ENCODE assay signal across 21 cellular contexts in genomic region chr10:62067560-62067959, GRCh38.
DNase-seq lines count a peak whose midpoint lies in the region; ATAC-seq, FAIRE-seq and TF ChIP-seq lines count a peak whose summit lies in the region.
"Had no signal": no experiment of that assay in that cellular context is flagged by ENCODE, and none has a peak within 500 bp of the region (broad histone marks: within the 10 kb centered on the region; RNA-seq: fewer than 3 reads in every experiment).

No MANE protein-coding gene starts in this region.

- no peak for TF ChIP-seq RAD21 in K562 (CRISPR knock-in tag; conservative IDR thresholded peaks at IDR 0.05 in 1 of 2, IDR thresholded peaks at IDR 0.05 in 1 of 2)

- peaks cover 75% of the 10 kb centered on the region for H3K36me3 Mint-ChIP-seq in T-helper 1 cell treated with Interleukin-12 subunit alpha and Interleukin-12 subunit beta and Interleukin-4 antibody, amounts not matched to agents 30 μg/mL and 1 μg/mL, for 36 hours (ENCODE audit: low read depth)
- peaks cover 100% of the 10 kb centered on the region for H3K36me3 Mint-ChIP-seq in Caco-2 (ENCODE audit: insufficient read depth, unreplicated experiment)

- no peaks in the 10 kb centered on the region for H3K9me3 ChIP-seq in Caco-2
- H3K9me3 ChIP-seq in K562 (replicated peaks; ENCODE audit: control insufficient read depth, insufficient read depth, low read depth, low read length) = no peaks in the 10 kb centered on the region
- H3K9me3 ChIP-seq in gastrocnemius medialis = no peaks in the 10 kb centered on the region
- H3K9me3 ChIP-seq: BLaER1 had no signal

- CTCF ChIA-PET in Caco-2 (lab: Charles Lee) (no interaction called here), K562 (lab: Yijun Ruan, JAX; ENCODE audit: low intra/inter-chr PET ratio) (no interaction called here)

- TF ChIP-seq CTCF in Caco-2 (IDR thresholded peaks at IDR 0.05; ENCODE audit: insufficient read depth in 1 of 2, low read depth in 1 of 2, low read length in 1 of 2, severe bottlenecking in 1 of 2, unreplicated experiment in 1 of 2) (no peak), K562 (IDR thresholded peaks at IDR 0.05 in 2 of 3, conservative IDR thresholded peaks at IDR 0.05 in 1 of 3; ENCODE audit: insufficient read depth in 2 of 3, low read depth in 1 of 3, low read length in 3 of 3) (no peak), gastrocnemius medialis (IDR thresholded peaks at IDR 0.05 in 4 of 5, conservative IDR thresholded peaks at IDR 0.05 in 1 of 5) (no peak)

- no peak overlapping the region for H3K4me3 Mint-ChIP-seq in T-helper 1 cell treated with Interleukin-12 subunit alpha and Interleukin-12 subunit beta and Interleukin-4 antibody, amounts not matched to agents 30 μg/mL and 1 μg/mL, for 36 hours
- H3K4me3 Mint-ChIP-seq in Caco-2 (ENCODE audit: unreplicated experiment) = no peak overlapping the region
- H3K4me3 Mint-ChIP-seq: activated CD4-positive, alpha-beta T cell treated with anti-CD3 and anti-CD28 coated beads, Interleukin-2, amount 10 ng/mL, durations not matched to agents 7 days and 5 days had no signal

- no peak overlapping the region for H3K4me2 ChIP-seq in K562 (ENCODE audit: insufficient read depth, low read length)
- H3K4me2 ChIP-seq: BLaER1 had no signal

- no TSS peak for BruUV-seq in Caco-2 (replicated peaks; lab: Mats Ljungman, UMichigan)
- no TSS peak for BruUV-seq in K562 (replicated peaks; lab: Mats Ljungman, UMichigan)

- intact Hi-C loops in Caco-2 (cut with micrococcal nuclease; ENCODE audit: unreplicated experiment) (no loop called here), K562 (cut with micrococcal nuclease) (no loop called here), gastrocnemius medialis (cut with DNase I; ENCODE audit: low total_unique reads) (loop anchor here (10.0 kb wide), 1 partner anchor 1163 kb away; no protein-coding TSS in a partner anchor)

- no peaks in the 10 kb centered on the region for H4K20me1 ChIP-seq in K562 (replicated peaks; ENCODE audit: control insufficient read depth, insufficient read depth, low read length)
- H4K20me1 ChIP-seq: BLaER1 had no signal

- POLR2A ChIA-PET in Caco-2 (lab: Charles Lee) (interaction anchor here (0.5 to 0.8 kb wide), 3 partner anchors 11 to 317 kb away, joined by 3 to 4 read pairs (median 3); no protein-coding TSS in a partner anchor), K562 (lab: Yijun Ruan, JAX) (no interaction called here)

- H3K79me2 ChIP-seq in K562 (ENCODE audit: control insufficient read depth, insufficient read depth, low read length) = no peaks in the 10 kb centered on the region

- no peak for FAIRE-seq in K562 (lab: Jason Lieb, UNC)
- FAIRE-seq: H1 had no signal

- DNase-seq in T-helper 1 cell (no peak), Caco-2 (no peak), K562 (ENCODE audit: extremely low read depth in 1 of 4, low spot score in 3 of 4) (no peak), gastrocnemius medialis (no peak), NCI-H1930 (lab: John Stamatoyannopoulos, UW) (no peak)
- DNase-seq: activated CD4-positive, alpha-beta T cell treated with anti-CD3 and anti-CD28 coated beads, Interleukin-2, amount 10 ng/mL, durations not matched to agents 7 days and 5 days; activated T-cell treated with anti-CD3 and anti-CD28 coated beads, Interleukin-2, amount 50 U/mL, for 1 hour; amygdala; central memory CD4-positive, alpha-beta T cell; effector CD4-positive, alpha-beta T cell; left cardiac atrium; NCI-H526 treated with DMSO at 0.1 percent for 48 hours; nucleus accumbens; retina; stimulated activated CD4-positive, alpha-beta T cell treated with anti-CD3 and anti-CD28 coated beads, Interleukin-15, amount 100 ng/mL, for 24 hours had no signal

- H3K27ac ChIP-seq in K562 (ENCODE audit: extremely low read depth, low read depth, low read length) (no peak overlapping the region), gastrocnemius medialis (peak overlapping the region; percentile 95 to 99 (median 96))
- H3K27ac ChIP-seq: 22Rv1, BLaER1 had no signal

- no peak for TF ChIP-seq EP300 in K562 (IDR thresholded peaks at IDR 0.05; ENCODE audit: low read length)

- H3K27ac Mint-ChIP-seq in T-helper 1 cell treated with Interleukin-12 subunit alpha and Interleukin-12 subunit beta and Interleukin-4 antibody, amounts not matched to agents 30 μg/mL and 1 μg/mL, for 36 hours = peak overlapping the region; percentile 28
- peak overlapping the region; percentile 56 for H3K27ac Mint-ChIP-seq in Caco-2 (ENCODE audit: unreplicated experiment)
- H3K27ac Mint-ChIP-seq: activated CD4-positive, alpha-beta T cell treated with anti-CD3 and anti-CD28 coated beads, Interleukin-2, amount 10 ng/mL, durations not matched to agents 7 days and 5 days had no signal

- peaks cover 67% of the 10 kb centered on the region for H3K4me1 Mint-ChIP-seq in T-helper 1 cell treated with Interleukin-12 subunit alpha and Interleukin-12 subunit beta and Interleukin-4 antibody, amounts not matched to agents 30 μg/mL and 1 μg/mL, for 36 hours (ENCODE audit: low read depth)
- peaks cover 24% of the 10 kb centered on the region for H3K4me1 Mint-ChIP-seq in Caco-2 (ENCODE audit: low read depth, unreplicated experiment)

- H3K9me1 ChIP-seq in K562 (ENCODE audit: control insufficient read depth, insufficient read depth, low read length) = no peaks in the 10 kb centered on the region

- H3K9ac ChIP-seq in K562 (ENCODE audit: insufficient read depth in 1 of 2, low read depth in 2 of 2, low read length in 2 of 2) = no peak overlapping the region
- H3K9ac ChIP-seq: BLaER1 had no signal

- no peaks in the 10 kb centered on the region for H3K9me3 Mint-ChIP-seq in T-helper 1 cell treated with Interleukin-12 subunit alpha and Interleukin-12 subunit beta and Interleukin-4 antibody, amounts not matched to agents 30 μg/mL and 1 μg/mL, for 36 hours
- H3K9me3 Mint-ChIP-seq in Caco-2 (ENCODE audit: unreplicated experiment) = no peaks in the 10 kb centered on the region

- 10% methylated on average over 1 of the region's 1 CpG for WGBS in K562 (ENCODE audit: insufficient coverage, low coverage, missing lambda C conversion rate)

- H3K4me3 ChIP-seq in Caco-2 (ENCODE audit: low read depth, low read length) (no peak overlapping the region), K562 (no peak overlapping the region), gastrocnemius medialis (peak overlapping the region in 3 of 4 donors; percentile 14 to 40 (median 33))
- H3K4me3 ChIP-seq: BLaER1 had no signal

- H3K4me1 ChIP-seq in Caco-2 = no peaks in the 10 kb centered on the region
- H3K4me1 ChIP-seq in K562 (replicated peaks in 1 of 2; ENCODE audit: control insufficient read depth in 2 of 2, insufficient read depth in 2 of 2, low read length in 2 of 2) = 0 out of 5 replicates have a peak, but pooled peaks cover 0 to 3% of the 10 kb centered on the region in 2 experiments
- peaks cover 80 to 96% of the 10 kb centered on the region in 2 donors for H3K4me1 ChIP-seq in gastrocnemius medialis
- H3K4me1 ChIP-seq: BLaER1 had no signal

- H2AFZ ChIP-seq in K562 (ENCODE audit: low read depth, low read length) = no peak overlapping the region

- H3K27me3 Mint-ChIP-seq in T-helper 1 cell treated with Interleukin-12 subunit alpha and Interleukin-12 subunit beta and Interleukin-4 antibody, amounts not matched to agents 30 μg/mL and 1 μg/mL, for 36 hours (ENCODE audit: low read depth) = no peaks in the 10 kb centered on the region
- H3K27me3 Mint-ChIP-seq in Caco-2 (ENCODE audit: insufficient read depth, unreplicated experiment) = no peaks in the 10 kb centered on the region
- H3K27me3 Mint-ChIP-seq: activated CD4-positive, alpha-beta T cell treated with anti-CD3 and anti-CD28 coated beads, Interleukin-2, amount 10 ng/mL, durations not matched to agents 7 days and 5 days had no signal

- H3K36me3 ChIP-seq in Caco-2 (ENCODE audit: control insufficient read depth, insufficient read depth, low read length) (peaks cover 26% of the 10 kb centered on the region), K562 (ENCODE audit: control insufficient read depth, insufficient read depth, low read length) (no peaks in the 10 kb centered on the region), gastrocnemius medialis (peaks cover 3 to 64% of the 10 kb centered on the region in 2 donors)

- ATAC-seq in K562 (no peak), gastrocnemius medialis (no peak), GM18520 (IDR thresholded peaks at IDR 0.05; ENCODE audit: unreplicated experiment) (no peak), HG03342 (IDR thresholded peaks at IDR 0.05; ENCODE audit: unreplicated experiment) (no peak)
- ATAC-seq: left cardiac atrium had no signal

- H3K27me3 ChIP-seq in Caco-2 (replicated peaks; ENCODE audit: control insufficient read depth, insufficient read depth, low read length) (no peaks in the 10 kb centered on the region), K562 (ENCODE audit: control insufficient read depth in 2 of 2, insufficient read depth in 2 of 2, low read length in 2 of 2) (no peaks in the 10 kb centered on the region), gastrocnemius medialis (no peaks in the 10 kb centered on the region)
- H3K27me3 ChIP-seq: BLaER1 had no signal

- in situ Hi-C loops in K562 (cut with MboI) = no loop called here
- in situ Hi-C loops in gastrocnemius medialis (cut with MboI; ENCODE audit: low sequenced_read_pairs in 4 of 4) = loop anchor here in 2 of 4 donors (25.0 kb wide), 3 partner anchors 1130 to 1645 kb away; partner anchors contain the start of gene RHOBTB1 (in 1 of the 2)

- no peak for TF ChIP-seq POLR2A in K562 (conservative IDR thresholded peaks at IDR 0.05)
- TF ChIP-seq POLR2A in gastrocnemius medialis (IDR thresholded peaks at IDR 0.05) = no peak

TF ChIP-seq in K562, 482 proteins besides CTCF, POLR2A, EP300 and RAD21:
- TF ChIP-seq ZFP36 (IDR thresholded peaks at IDR 0.05; ENCODE audit: low read depth, low read length, partially characterized antibody) (peak; percentile 57), RBM25 (IDR thresholded peaks at IDR 0.05; ENCODE audit: low read depth, low read length, severe bottlenecking) (peak; percentile 66), PTTG1 (tag; IDR thresholded peaks at IDR 0.05; ENCODE audit: low read depth) (no peak)
TF ChIP-seq in K562: peak in this region for 2.

Comparison
In these comparisons a context has a peak if more than half of its experiments do, and no peak if none do; other contexts are left out.
1. H3K4me3 ChIP-seq: peak in gastrocnemius medialis (3 of 4); none in Caco-2 (single experiment) and K562 (single experiment).